Comparison of ENCODE assay signal across 8 cellular contexts in the genomic region with DNA sequence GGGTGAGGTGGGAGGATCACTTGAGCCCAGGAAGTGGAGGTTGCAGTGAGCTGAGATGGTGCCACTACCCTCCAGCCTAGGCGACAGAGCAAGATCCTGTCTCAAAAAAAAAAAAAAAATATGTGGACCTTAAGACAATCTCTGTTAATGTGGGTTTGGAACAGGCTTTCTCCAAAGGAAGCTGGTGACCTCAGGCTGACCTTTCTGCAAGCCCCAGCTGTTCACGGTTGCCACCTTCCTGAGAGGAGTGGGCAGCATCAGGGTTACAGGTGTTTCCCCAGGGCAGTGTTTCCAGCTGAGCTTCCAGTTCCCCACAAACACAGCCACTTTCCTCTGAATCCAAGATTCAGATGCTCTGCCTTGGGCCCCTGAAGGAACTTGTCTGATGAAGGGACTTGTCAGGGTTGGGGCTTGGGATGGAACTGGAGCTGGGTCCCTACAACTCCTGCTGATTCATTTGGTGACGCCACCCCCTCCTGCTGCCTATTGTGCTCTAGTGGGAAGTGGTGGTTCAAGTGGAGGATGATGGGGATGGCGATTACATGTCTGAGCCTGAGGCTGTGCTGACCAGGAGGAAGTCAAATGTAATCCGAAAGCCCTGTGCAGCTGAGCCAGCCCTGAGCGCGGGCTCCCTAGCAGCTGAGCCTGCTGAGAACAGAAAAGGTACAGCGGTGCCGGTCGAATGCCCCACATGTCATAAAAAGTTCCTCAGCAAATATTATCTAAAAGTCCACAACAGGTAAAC. TPM values are rescaled to one million over a fixed set of nuclear protein-coding genes. Genes with fewer than 3 reads are reported as not detected.
DNase-seq lines count a peak whose midpoint lies in the region; ATAC-seq and TF ChIP-seq lines count a peak whose summit lies in the region.

No MANE protein-coding gene starts in this region.

- H3K4me3 ChIP-seq in CD8-positive, alpha-beta T cell (ENCODE audit: low read depth, low read length): no peak overlapping the region
- H3K4me3 ChIP-seq in Loucy (ENCODE audit: low read length, poor library complexity, severe bottlenecking): peak overlapping the region; percentile 83
- no peak overlapping the region for H3K4me3 ChIP-seq in mucosa of descending colon

- peak overlapping the region; percentile 97 for H3K4me3 Mint-ChIP-seq in CD8-positive, alpha-beta T cell
- peak overlapping the region; percentile 95 for H3K4me3 Mint-ChIP-seq in activated T-helper 1 cell treated with anti-CD3 and anti-CD28 coated beads, Interleukin-12 subunit alpha, Interleukin-12 subunit beta, Interleukin-2, Interleukin-4 antibody, amounts not matched to agents 30 ng/mL and 10 ng/mL and 1 ng/mL, durations not matched to agents 14 hours and 24 hours and 36 hours

- no peaks in the 10 kb centered on the region for H3K9me2 ChIP-seq in Loucy (replicated peaks; ENCODE audit: low read depth, low read length)

- H3K9ac ChIP-seq in Loucy (ENCODE audit: low read depth, low read length, poor library complexity, severe bottlenecking): peak overlapping the region; percentile 44

- no peaks in the 10 kb centered on the region for H3K9me3 Mint-ChIP-seq in CD8-positive, alpha-beta T cell
- H3K9me3 Mint-ChIP-seq in activated T-helper 1 cell treated with anti-CD3 and anti-CD28 coated beads, Interleukin-12 subunit alpha, Interleukin-12 subunit beta, Interleukin-2, Interleukin-4 antibody, amounts not matched to agents 30 ng/mL and 10 ng/mL and 1 ng/mL, durations not matched to agents 14 hours and 24 hours and 36 hours: no peaks in the 10 kb centered on the region

- peaks cover 5% of the 10 kb centered on the region for H3K36me3 Mint-ChIP-seq in CD8-positive, alpha-beta T cell
- peaks cover 8% of the 10 kb centered on the region for H3K36me3 Mint-ChIP-seq in activated T-helper 1 cell treated with anti-CD3 and anti-CD28 coated beads, Interleukin-12 subunit alpha, Interleukin-12 subunit beta, Interleukin-2, Interleukin-4 antibody, amounts not matched to agents 30 ng/mL and 10 ng/mL and 1 ng/mL, durations not matched to agents 14 hours and 24 hours and 36 hours (ENCODE audit: low read depth)

- peak overlapping the region; percentile 88 for H3K4me2 ChIP-seq in Loucy (ENCODE audit: low read depth, low read length, poor library complexity, severe bottlenecking)

- no peak for TF ChIP-seq CTCF in CD8-positive, alpha-beta T cell (IDR thresholded peaks at IDR 0.05)
- TF ChIP-seq CTCF in Loucy (conservative IDR thresholded peaks at IDR 0.05; ENCODE audit: low read length) (no peak), mucosa of descending colon (IDR thresholded peaks at IDR 0.05) (no peak)

- intact Hi-C loops in CD8-positive, alpha-beta T cell (cut with DNase I, micrococcal nuclease): no loop called here
- intact Hi-C loops in activated T-helper 1 cell treated with anti-CD3 and anti-CD28 coated beads, Interleukin-12 subunit alpha, Interleukin-12 subunit beta, Interleukin-2, Interleukin-4 antibody, amounts not matched to agents 30 ng/mL and 10 ng/mL and 1 ng/mL, durations not matched to agents 14 hours and 24 hours and 36 hours (cut with micrococcal nuclease): no loop called here
- intact Hi-C loops in mucosa of descending colon (cut with DNase I, micrococcal nuclease): no loop called here

- H3K27me3 ChIP-seq in CD8-positive, alpha-beta T cell (ENCODE audit: insufficient read depth, low read length): no peaks in the 10 kb centered on the region
- no peaks in the 10 kb centered on the region for H3K27me3 ChIP-seq in Loucy (ENCODE audit: insufficient read depth, low read length, poor library complexity, severe bottlenecking)

- POLR2A ChIA-PET in CD8-positive, alpha-beta T cell (lab: Charles Lee): interaction anchor here (0.8 to 6.9 kb wide), 2 partner anchors 21 kb away, joined by 4 to 83 read pairs; partner anchors contain the start of gene KLHL21

- no peak overlapping the region for H3K27ac ChIP-seq in CD8-positive, alpha-beta T cell (ENCODE audit: low read depth, low read length)

- no peak for DNase-seq in CD8-positive, alpha-beta T cell
- no peak for DNase-seq in activated T-helper 1 cell treated with anti-CD3 and anti-CD28 coated beads, Interleukin-12 subunit alpha, Interleukin-12 subunit beta, Interleukin-2, Interleukin-4 antibody, amounts not matched to agents 30 ng/mL and 10 ng/mL and 1 ng/mL, durations not matched to agents 14 hours and 24 hours and 36 hours (ENCODE audit: low spot score)
- peak in 1 of 3 donors; percentile 46 for DNase-seq in mucosa of descending colon
- no peak for DNase-seq in superior temporal gyrus (ENCODE audit: extremely low spot score)
- no peak for DNase-seq in medulla oblongata (ENCODE audit: extremely low spot score)

- CTCF ChIA-PET in CD8-positive, alpha-beta T cell (lab: Charles Lee): interaction anchor here (1.0 to 1.3 kb wide), 5 partner anchors 14 to 65 kb away, joined by 3 to 4 read pairs (median 4); partner anchors contain the start of genes NOL9 and TAS1R1

- H3K4me1 Mint-ChIP-seq in CD8-positive, alpha-beta T cell (ENCODE audit: low read depth): peaks cover 45% of the 10 kb centered on the region
- H3K4me1 Mint-ChIP-seq in activated T-helper 1 cell treated with anti-CD3 and anti-CD28 coated beads, Interleukin-12 subunit alpha, Interleukin-12 subunit beta, Interleukin-2, Interleukin-4 antibody, amounts not matched to agents 30 ng/mL and 10 ng/mL and 1 ng/mL, durations not matched to agents 14 hours and 24 hours and 36 hours (ENCODE audit: low read depth): peaks cover 42% of the 10 kb centered on the region

- peaks cover 26% of the 10 kb centered on the region for H3K79me2 ChIP-seq in Loucy (ENCODE audit: insufficient read depth, low read length)

- H3F3A ChIP-seq in Loucy (ENCODE audit: low read depth): no peaks in the 10 kb centered on the region

- ATAC-seq in CD8-positive, alpha-beta T cell: no peak
- ATAC-seq in mucosa of descending colon: peak; percentile 19
- ATAC-seq in GM21529 (IDR thresholded peaks at IDR 0.05; ENCODE audit: unreplicated experiment): no peak
- ATAC-seq in GM21381 (IDR thresholded peaks at IDR 0.05; ENCODE audit: unreplicated experiment): no peak

- no peaks in the 10 kb centered on the region for H3K27me3 Mint-ChIP-seq in CD8-positive, alpha-beta T cell (ENCODE audit: low read depth)
- no peaks in the 10 kb centered on the region for H3K27me3 Mint-ChIP-seq in activated T-helper 1 cell treated with anti-CD3 and anti-CD28 coated beads, Interleukin-12 subunit alpha, Interleukin-12 subunit beta, Interleukin-2, Interleukin-4 antibody, amounts not matched to agents 30 ng/mL and 10 ng/mL and 1 ng/mL, durations not matched to agents 14 hours and 24 hours and 36 hours (ENCODE audit: insufficient read depth)

- no peaks in the 10 kb centered on the region for H3K9me3 ChIP-seq in CD8-positive, alpha-beta T cell (ENCODE audit: low read length)
- H3K9me3 ChIP-seq in Loucy (ENCODE audit: insufficient read depth, low read depth, low read length) (no peaks in the 10 kb centered on the region), mucosa of descending colon (no peaks in the 10 kb centered on the region)

- H3K27ac Mint-ChIP-seq in CD8-positive, alpha-beta T cell: peak overlapping the region; percentile 80
- H3K27ac Mint-ChIP-seq in activated T-helper 1 cell treated with anti-CD3 and anti-CD28 coated beads, Interleukin-12 subunit alpha, Interleukin-12 subunit beta, Interleukin-2, Interleukin-4 antibody, amounts not matched to agents 30 ng/mL and 10 ng/mL and 1 ng/mL, durations not matched to agents 14 hours and 24 hours and 36 hours: no peak overlapping the region

- no peak overlapping the region for H2AFZ ChIP-seq in Loucy (ENCODE audit: low read length)

- H3K36me3 ChIP-seq in CD8-positive, alpha-beta T cell (ENCODE audit: insufficient read depth, low read length): no peaks in the 10 kb centered on the region
- no peaks in the 10 kb centered on the region for H3K36me3 ChIP-seq in Loucy (ENCODE audit: insufficient read depth, low read length)
- no peaks in the 10 kb centered on the region for H3K36me3 ChIP-seq in mucosa of descending colon (ENCODE audit: low read depth)

- peaks cover 31% of the 10 kb centered on the region for H3K4me1 ChIP-seq in CD8-positive, alpha-beta T cell (ENCODE audit: insufficient read depth, low read length)
- peaks cover 17% of the 10 kb centered on the region for H3K4me1 ChIP-seq in Loucy (ENCODE audit: insufficient read depth, low read length, poor library complexity, severe bottlenecking)
- H3K4me1 ChIP-seq in mucosa of descending colon (ENCODE audit: low read depth): peaks cover 37% of the 10 kb centered on the region

- peaks cover 20% of the 10 kb centered on the region for H4K20me1 ChIP-seq in Loucy (ENCODE audit: insufficient read depth, low read length, poor library complexity, severe bottlenecking)

RNA-seq across cellular contexts. Expression of gene ZBTB48, which starts 1.9 kb away (rescaled TPM):
- total RNA-seq in CD8-positive, alpha-beta T cell: 10 to 100 TPM; 31.9 to 35.0 TPM
- total RNA-seq in activated T-helper 1 cell treated with anti-CD3 and anti-CD28 coated beads, Interleukin-12 subunit alpha, Interleukin-12 subunit beta, Interleukin-2, Interleukin-4 antibody, amounts not matched to agents 30 ng/mL and 10 ng/mL and 1 ng/mL, durations not matched to agents 14 hours and 24 hours and 36 hours: 34.5 and 35.7 TPM in 2 replicates
- total RNA-seq in mucosa of descending colon: 10 to 100 TPM; 36.8 to 53.9 (median 42.3) TPM

RNA-seq across cellular contexts. Expression of gene KLHL21, which starts 20.9 kb away (rescaled TPM):
- 10 to 100 TPM; 33.3 to 33.4 TPM for total RNA-seq in CD8-positive, alpha-beta T cell
- total RNA-seq in activated T-helper 1 cell treated with anti-CD3 and anti-CD28 coated beads, Interleukin-12 subunit alpha, Interleukin-12 subunit beta, Interleukin-2, Interleukin-4 antibody, amounts not matched to agents 30 ng/mL and 10 ng/mL and 1 ng/mL, durations not matched to agents 14 hours and 24 hours and 36 hours: 27.8 and 28.1 TPM in 2 replicates
- 10 to 100 TPM in 2 of 3 donors, 1 to 10 TPM in 1; 8.7 to 68.2 (median 10.7) TPM for total RNA-seq in mucosa of descending colon

RNA-seq across cellular contexts. Expression of gene TAS1R1, which starts 26.6 kb away (rescaled TPM):
- not detected for total RNA-seq in CD8-positive, alpha-beta T cell
- total RNA-seq in activated T-helper 1 cell treated with anti-CD3 and anti-CD28 coated beads, Interleukin-12 subunit alpha, Interleukin-12 subunit beta, Interleukin-2, Interleukin-4 antibody, amounts not matched to agents 30 ng/mL and 10 ng/mL and 1 ng/mL, durations not matched to agents 14 hours and 24 hours and 36 hours: not detected in 2 replicates
- under 1 TPM in 2 of 3 donors, not detected in 1; 0.13 to 0.14 TPM for total RNA-seq in mucosa of descending colon

RNA-seq across cellular contexts. Expression of gene NOL9, which starts 27.4 kb away (rescaled TPM):
- total RNA-seq in CD8-positive, alpha-beta T cell: 10 to 100 TPM; 67.9 to 71.8 TPM
- 50.4 and 58.9 TPM in 2 replicates for total RNA-seq in activated T-helper 1 cell treated with anti-CD3 and anti-CD28 coated beads, Interleukin-12 subunit alpha, Interleukin-12 subunit beta, Interleukin-2, Interleukin-4 antibody, amounts not matched to agents 30 ng/mL and 10 ng/mL and 1 ng/mL, durations not matched to agents 14 hours and 24 hours and 36 hours
- 10 to 100 TPM; 20.0 to 28.3 (median 21.1) TPM for total RNA-seq in mucosa of descending colon

RNA-seq across cellular contexts. Expression of gene PHF13, which starts 31.8 kb away (rescaled TPM):
- 1 to 10 TPM; 3.3 to 3.5 TPM for total RNA-seq in CD8-positive, alpha-beta T cell
- 18.8 and 19.5 TPM in 2 replicates for total RNA-seq in activated T-helper 1 cell treated with anti-CD3 and anti-CD28 coated beads, Interleukin-12 subunit alpha, Interleukin-12 subunit beta, Interleukin-2, Interleukin-4 antibody, amounts not matched to agents 30 ng/mL and 10 ng/mL and 1 ng/mL, durations not matched to agents 14 hours and 24 hours and 36 hours
- total RNA-seq in mucosa of descending colon: 10 to 100 TPM in 1 of 3 donors, 1 to 10 TPM in 2; 6.6 to 21.5 (median 8.9) TPM
